23 cellular contexts compared by ENCODE assay signal in the genomic region with DNA sequence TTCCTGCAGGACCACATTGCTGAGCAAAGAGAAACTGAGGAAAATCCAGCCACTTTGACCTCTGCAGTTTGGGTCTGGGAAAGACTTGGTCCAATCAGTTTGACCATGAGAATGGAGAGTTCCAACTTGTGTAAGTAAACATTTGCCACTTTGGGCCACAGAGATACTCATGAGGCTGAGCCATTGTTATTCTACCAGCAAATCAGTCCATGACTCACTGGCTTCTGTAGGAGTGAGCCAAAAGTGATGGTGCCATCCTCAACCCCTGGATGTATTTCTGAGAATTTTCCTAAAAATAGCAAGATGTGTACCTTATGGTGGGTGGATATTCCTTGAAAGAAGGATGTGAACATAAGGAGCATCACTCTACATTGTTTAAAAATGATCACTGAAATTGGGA.
DNase-seq lines count a peak whose midpoint lies in the region; ATAC-seq, FAIRE-seq and TF ChIP-seq lines count a peak whose summit lies in the region.
"Had no signal": no experiment of that assay in that cellular context is flagged by ENCODE, and none has a peak within 500 bp of the region (broad histone marks: within the 10 kb centered on the region; RNA-seq: fewer than 3 reads in every experiment).

No MANE protein-coding gene starts in this region.

- CTCF ChIA-PET in activated naive CD4-positive, alpha-beta T cell treated with anti-CD3 and anti-CD28 coated beads, Interleukin-2, amount 10 ng/mL, durations not matched to agents 7 days and 5 days (lab: Charles Lee), result interaction anchor here (0.6 kb wide), 1 partner anchor 39 kb away, joined by 3 read pairs; no protein-coding TSS in a partner anchor
- CTCF ChIA-PET in T-cell (lab: Charles Lee) (interaction anchor here in 1 of 2 donors (1.3 kb wide), 1 partner anchor 14 kb away, joined by 5 read pairs; no protein-coding TSS in a partner anchor), H1 (lab: Charles Lee; ENCODE audit: partially characterized antibody) (interaction anchor here (1.0 to 1.4 kb wide), 3 partner anchors 15 to 114 kb away, joined by 3 read pairs; no protein-coding TSS in a partner anchor)

- H3K79me2 ChIP-seq in H1 (ENCODE audit: control insufficient read depth in 1 of 2, insufficient read depth in 2 of 2, low read length in 2 of 2), result no peaks in the 10 kb centered on the region
- H3K79me2 ChIP-seq: hepatocyte had no signal

- H2BK12ac ChIP-seq in H1 (ENCODE audit: low read depth, low read length), result no peak overlapping the region

- DNase-seq in activated naive CD4-positive, alpha-beta T cell treated with anti-CD3 and anti-CD28 coated beads, Interleukin-2, amount 10 ng/mL, durations not matched to agents 7 days and 5 days, result no peak
- no peak for DNase-seq in activated naive CD4-positive, alpha-beta T cell treated with Interleukin-2 at 50 U/mL for 16 hours
- DNase-seq in T-cell (no peak), H1 (ENCODE audit: low read depth in 1 of 2, low spot score in 2 of 2) (no peak), urothelium cell line (ENCODE audit: low spot score) (peak; percentile 13), CD1c-positive myeloid dendritic cell (ENCODE audit: extremely low spot score) (no peak), progenitor cell of endocrine pancreas (ENCODE audit: low spot score, unreplicated experiment) (no peak)
- DNase-seq: foreskin melanocyte; HCEC 1CT; immature natural killer cell; MG63; mucosa of descending colon; NCI-H1436; NCI-H510A treated with DMSO at 0.1 percent for 48 hours; NK-92 treated with Interleukin-12 subunit alpha and Interleukin-12 subunit beta, amount 100 ng/mL, for 24 hours; substantia nigra had no signal

- H3K14ac ChIP-seq in H1 (ENCODE audit: insufficient read length), result no peak overlapping the region

- no peak overlapping the region for H3K56ac ChIP-seq in H1 (replicated peaks; ENCODE audit: insufficient read length, low read depth, low read length)

- TF ChIP-seq RAD21 in H1 (IDR thresholded peaks at IDR 0.05 in 1 of 2, conservative IDR thresholded peaks at IDR 0.05 in 1 of 2; ENCODE audit: low read depth in 2 of 2, low read length in 2 of 2), result no peak

- no peak for TF ChIP-seq POLR2A in H1 (IDR thresholded peaks at IDR 0.05; ENCODE audit: control extremely low read depth in 1 of 2, low read depth in 2 of 2, low read length in 2 of 2)

- no peak overlapping the region for H3K27ac ChIP-seq in H1 (ENCODE audit: low read depth, low read length)
- H3K27ac ChIP-seq: C4-2B, hepatocyte, SJSA1 had no signal

- H4K20me1 ChIP-seq in H1 (replicated peaks in 1 of 2; ENCODE audit: control insufficient read depth in 1 of 2, insufficient read depth in 2 of 2, low read length in 2 of 2), result no peaks in the 10 kb centered on the region

- H4K5ac ChIP-seq in H1 (ENCODE audit: insufficient read length, low read depth, low read length), result no peak overlapping the region

- no peak overlapping the region for H3K23ac ChIP-seq in H1 (ENCODE audit: insufficient read length)

- H2BK5ac ChIP-seq in H1 (ENCODE audit: low read depth, low read length), result no peak overlapping the region

- H2BK20ac ChIP-seq in H1 (ENCODE audit: low read length), result no peak overlapping the region

- no peaks in the 10 kb centered on the region for H3K36me3 ChIP-seq in H1 (ENCODE audit: control insufficient read depth in 2 of 4, insufficient read depth in 4 of 4, low read length in 3 of 4)
- H3K36me3 ChIP-seq: MG63, SJSA1 had no signal

- peaks cover 4% of the 10 kb centered on the region for H3K36me3 Mint-ChIP-seq in activated naive CD4-positive, alpha-beta T cell treated with anti-CD3 and anti-CD28 coated beads, Interleukin-2, amount 10 ng/mL, durations not matched to agents 7 days and 5 days
- H3K36me3 Mint-ChIP-seq in T-cell (no peaks in the 10 kb centered on the region), progenitor cell of endocrine pancreas (ENCODE audit: insufficient read depth) (no peaks in the 10 kb centered on the region)

- H3K23me2 ChIP-seq in H1 (ENCODE audit: low read depth, low read length), result no peaks in the 10 kb centered on the region

- no peak overlapping the region for H4K91ac ChIP-seq in H1 (replicated peaks; ENCODE audit: insufficient read length, low read length)

- POLR2A ChIA-PET in T-cell (lab: Charles Lee), result no interaction called here
- POLR2A ChIA-PET in H1 (lab: Charles Lee; ENCODE audit: partially characterized antibody), result interaction anchor here (1.0 kb wide), 1 partner anchor 44 kb away, joined by 3 read pairs; no protein-coding TSS in a partner anchor

- no peak overlapping the region for H3K4ac ChIP-seq in H1 (replicated peaks; ENCODE audit: insufficient read length, low read depth, low read length)

- H3K4me2 ChIP-seq in H1 (ENCODE audit: insufficient read depth in 1 of 2, low read depth in 2 of 2, low read length in 2 of 2), result no peak overlapping the region
- H3K4me2 ChIP-seq: hepatocyte had no signal

- no peaks in the 10 kb centered on the region for H3K4me1 ChIP-seq in H1 (replicated peaks in 1 of 4; ENCODE audit: control insufficient read depth in 3 of 4, insufficient read depth in 4 of 4, low read length in 3 of 4)
- H3K4me1 ChIP-seq: SJSA1 had no signal

- H2AK5ac ChIP-seq in H1 (ENCODE audit: low read depth, low read length), result no peak overlapping the region

- no peak for ATAC-seq in T-cell (replicated peaks in 1 of 4)
- ATAC-seq: mucosa of descending colon, Panc1, sciatic nerve had no signal

- H4K8ac ChIP-seq in H1 (ENCODE audit: extremely low read depth, insufficient read depth, low read length), result no peak overlapping the region

- FAIRE-seq in H1 (lab: Jason Lieb, UNC) (no peak), urothelium cell line (lab: Jason Lieb, UNC) (peak; percentile 23)

- TF ChIP-seq CTCF in H1 (IDR thresholded peaks at IDR 0.05; ENCODE audit: control extremely low read depth in 1 of 3, insufficient read depth in 1 of 3, low read depth in 1 of 3, low read length in 3 of 3) (no peak), progenitor cell of endocrine pancreas (IDR thresholded peaks at IDR 0.05; ENCODE audit: unreplicated experiment) (no peak)

- H3K4me3 ChIP-seq in H1 (ENCODE audit: extremely low read depth in 1 of 4, insufficient read depth in 2 of 4, low read depth in 3 of 4, low read length in 4 of 4), result no peak overlapping the region
- H3K4me3 ChIP-seq: hepatocyte, MG63, mucosa of descending colon, SJSA1 had no signal

- peaks cover 28% of the 10 kb centered on the region for H3K4me1 Mint-ChIP-seq in activated naive CD4-positive, alpha-beta T cell treated with anti-CD3 and anti-CD28 coated beads, Interleukin-2, amount 10 ng/mL, durations not matched to agents 7 days and 5 days
- H3K4me1 Mint-ChIP-seq in T-cell (peaks cover 17 to 39% (median 18%) of the 10 kb centered on the region in 3 donors), progenitor cell of endocrine pancreas (ENCODE audit: low read depth) (no peaks in the 10 kb centered on the region)

- H3K9ac ChIP-seq in H1 (replicated peaks in 1 of 4; ENCODE audit: extremely low read depth in 1 of 4, low read depth in 3 of 4, low read length in 3 of 4), result no peak overlapping the region

- TF ChIP-seq EP300 in H1 (IDR thresholded peaks at IDR 0.05; ENCODE audit: borderline replicate concordance in 1 of 2, low read depth in 2 of 2, low read length in 2 of 2), result no peak

- H3K9me3 Mint-ChIP-seq in activated naive CD4-positive, alpha-beta T cell treated with anti-CD3 and anti-CD28 coated beads, Interleukin-2, amount 10 ng/mL, durations not matched to agents 7 days and 5 days, result no peaks in the 10 kb centered on the region
- H3K9me3 Mint-ChIP-seq in T-cell (peaks cover 0 to 4% (median 0%) of the 10 kb centered on the region in 3 donors), progenitor cell of endocrine pancreas (ENCODE audit: low read depth) (no peaks in the 10 kb centered on the region)
- H3K9me3 Mint-ChIP-seq: central memory CD8-positive, alpha-beta T cell; T-helper 1 cell treated with Interleukin-12 subunit alpha and Interleukin-12 subunit beta and Interleukin-4 antibody, amounts not matched to agents 30 μg/mL and 1 μg/mL, for 36 hours had no signal

- no peaks in the 10 kb centered on the region for H3K79me1 ChIP-seq in H1 (ENCODE audit: low read depth, low read length)

- no peak overlapping the region for H2BK120ac ChIP-seq in H1 (replicated peaks; ENCODE audit: low read depth, low read length)

- peak overlapping the region; percentile 11 for H3K4me3 Mint-ChIP-seq in activated naive CD4-positive, alpha-beta T cell treated with anti-CD3 and anti-CD28 coated beads, Interleukin-2, amount 10 ng/mL, durations not matched to agents 7 days and 5 days
- H3K4me3 Mint-ChIP-seq in T-cell (no peak overlapping the region), progenitor cell of endocrine pancreas (ENCODE audit: low read depth) (no peak overlapping the region)
- H3K4me3 Mint-ChIP-seq: central memory CD8-positive, alpha-beta T cell; immature natural killer cell had no signal

- H2BK15ac ChIP-seq in H1 (ENCODE audit: low read length), result no peak overlapping the region

- no peaks in the 10 kb centered on the region for H3K9me3 ChIP-seq in H1 (ENCODE audit: insufficient read depth in 2 of 2, low read depth in 1 of 2, low read length in 1 of 2)
- H3K9me3 ChIP-seq: MG63, mucosa of descending colon, SJSA1 had no signal

- H3K18ac ChIP-seq in H1 (ENCODE audit: extremely low read depth, low read length), result no peak overlapping the region

- H3K27me3 Mint-ChIP-seq in activated naive CD4-positive, alpha-beta T cell treated with anti-CD3 and anti-CD28 coated beads, Interleukin-2, amount 10 ng/mL, durations not matched to agents 7 days and 5 days, result peaks cover 8% of the 10 kb centered on the region
- peaks cover 0 to 3% of the 10 kb centered on the region in 2 donors for H3K27me3 Mint-ChIP-seq in T-cell
- peaks cover 13% of the 10 kb centered on the region for H3K27me3 Mint-ChIP-seq in progenitor cell of endocrine pancreas
- H3K27me3 Mint-ChIP-seq: central memory CD8-positive, alpha-beta T cell had no signal

- H3K27me3 ChIP-seq in H1 (replicated peaks in 1 of 4; ENCODE audit: control insufficient read depth in 3 of 4, extremely low read depth in 1 of 4, insufficient read depth in 3 of 4, low read length in 3 of 4), result no peaks in the 10 kb centered on the region
- H3K27me3 ChIP-seq: hepatocyte, MG63, SJSA1 had no signal

- no peak overlapping the region for H3K27ac Mint-ChIP-seq in activated naive CD4-positive, alpha-beta T cell treated with anti-CD3 and anti-CD28 coated beads, Interleukin-2, amount 10 ng/mL, durations not matched to agents 7 days and 5 days
- H3K27ac Mint-ChIP-seq in T-cell (peak overlapping the region; percentile 34 to 49), progenitor cell of endocrine pancreas (no peak overlapping the region)
- H3K27ac Mint-ChIP-seq: immature natural killer cell had no signal

- 0 out of 2 replicates have a peak overlapping the region, but pooled peaks have one; percentile 37 for H2AFZ ChIP-seq in H1 (ENCODE audit: low read length)
- H2AFZ ChIP-seq: hepatocyte had no signal

TF ChIP-seq in H1, 55 proteins besides CTCF, POLR2A, EP300 and RAD21 (continues in another document):
- no peak for TF ChIP-seq HDAC2 (IDR thresholded peaks at IDR 0.05; ENCODE audit: borderline replicate concordance in 1 of 2, low read depth in 2 of 2, low read length in 2 of 2)
- TF ChIP-seq RXRA (IDR thresholded peaks at IDR 0.05; ENCODE audit: insufficient read depth, low read depth, low read length), result no peak
- TF ChIP-seq BRCA1 (IDR thresholded peaks at IDR 0.05; ENCODE audit: low read depth, low read length), result no peak
- TF ChIP-seq RNF2 (IDR thresholded peaks at IDR 0.05; ENCODE audit: borderline replicate concordance, low read depth, low read length, missing control alignments, poor library complexity, severe bottlenecking), result no peak

Comparison
In these comparisons a context has a peak if more than half of its experiments do, and no peak if none do; other contexts are left out.
1. H3K27ac Mint-ChIP-seq: peak in T-cell (2 of 2); none in activated naive CD4-positive, alpha-beta T cell treated with anti-CD3 and anti-CD28 coated beads, Interleukin-2, amount 10 ng/mL, durations not matched to agents 7 days and 5 days (single experiment) and progenitor cell of endocrine pancreas (single experiment).